ENCODE assay signal across 16 cellular contexts in the genomic region with DNA sequence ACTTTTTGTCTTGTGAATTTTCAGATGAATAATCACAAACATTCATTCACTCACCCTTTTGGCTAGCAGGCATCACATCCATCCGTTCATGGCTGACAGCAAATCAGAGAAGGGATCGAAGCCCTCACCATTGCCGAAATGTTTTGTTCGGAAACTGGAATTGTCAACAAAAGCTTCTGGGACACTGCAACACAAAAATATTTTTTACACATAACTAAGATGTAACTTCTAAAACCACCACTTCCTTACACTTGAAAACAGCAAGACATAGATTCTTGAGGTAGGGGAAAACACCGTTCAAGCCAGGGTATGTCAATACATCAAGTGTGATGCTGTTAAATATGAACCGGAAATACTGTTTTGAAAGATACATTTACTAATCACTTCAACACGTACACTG.
A peak's percentile ranks its signal among the peaks of the same experiment; 100 is the strongest.
DNase-seq lines count a peak whose midpoint lies in the region; ATAC-seq and TF ChIP-seq lines count a peak whose summit lies in the region.
"Had no signal": no experiment of that assay in that cellular context is flagged by ENCODE, and none has a peak within 500 bp of the region (broad histone marks: within the 10 kb centered on the region; RNA-seq: fewer than 3 reads in every experiment).

No MANE protein-coding gene starts in this region.

- DNase-seq in activated CD8-positive, alpha-beta memory T cell treated with anti-CD3 and anti-CD28 coated beads, Interleukin-2, amount 10 ng/mL, durations not matched to agents 7 days and 5 days: no peak
- DNase-seq in activated CD8-positive, alpha-beta memory T cell treated with anti-CD3 and anti-CD28 coated beads, Interleukin-2, amount 50 U/mL, for 48 hours: no peak
- DNase-seq in T-helper 1 cell (peak in 4 of 5 donors; percentile 11 to 67 (median 30)), natural killer cell (no peak), amygdala (lab: John Stamatoyannopoulos, UW) (no peak)
- no peak for DNase-seq in activated naive CD8-positive, alpha-beta T cell treated with anti-CD3 and anti-CD28 coated beads, Interleukin-2, amount 10 ng/mL, durations not matched to agents 7 days and 5 days
- DNase-seq: Caco-2, dorsolateral prefrontal cortex, KG1, lower lobe of right lung, NCI-H1092 treated with DMSO at 0.1 percent for 48 hours, PC-3 had no signal

- peak overlapping the region; percentile 64 for H3K4me3 Mint-ChIP-seq in activated CD8-positive, alpha-beta memory T cell treated with anti-CD3 and anti-CD28 coated beads, Interleukin-2, amount 10 ng/mL, durations not matched to agents 7 days and 5 days
- H3K4me3 Mint-ChIP-seq in activated naive CD8-positive, alpha-beta T cell treated with anti-CD3 and anti-CD28 coated beads, Interleukin-2, amount 10 ng/mL, durations not matched to agents 7 days and 5 days: peak overlapping the region; percentile 87
- H3K4me3 Mint-ChIP-seq in natural killer cell: peak overlapping the region; percentile 80
- H3K4me3 Mint-ChIP-seq: GM23338, neural crest cell had no signal

- ATAC-seq in activated CD8-positive, alpha-beta memory T cell treated with anti-CD3 and anti-CD28 coated beads, Interleukin-2, amount 10 ng/mL, durations not matched to agents 7 days and 5 days: peak; percentile 63
- peak; percentile 51 for ATAC-seq in activated naive CD8-positive, alpha-beta T cell treated with anti-CD3 and anti-CD28 coated beads, Interleukin-2, amount 10 ng/mL, durations not matched to agents 7 days and 5 days (ENCODE audit: low read depth)
- peak; percentile 79 to 92 (median 91) for ATAC-seq in natural killer cell
- no peak for ATAC-seq in HG03521 (IDR thresholded peaks at IDR 0.05; ENCODE audit: unreplicated experiment)
- no peak for ATAC-seq in GM19351 (IDR thresholded peaks at IDR 0.05; ENCODE audit: unreplicated experiment)
- ATAC-seq: GM23338, lower lobe of right lung, PC-3 had no signal

- no peak for TF ChIP-seq CTCF in natural killer cell (IDR thresholded peaks at IDR 0.05)

- CTCF ChIA-PET in activated CD8-positive, alpha-beta memory T cell treated with anti-CD3 and anti-CD28 coated beads, Interleukin-2, amount 10 ng/mL, durations not matched to agents 7 days and 5 days (lab: Charles Lee): no interaction called here

- H3K36me3 Mint-ChIP-seq in activated CD8-positive, alpha-beta memory T cell treated with anti-CD3 and anti-CD28 coated beads, Interleukin-2, amount 10 ng/mL, durations not matched to agents 7 days and 5 days: peaks cover 27% of the 10 kb centered on the region
- H3K36me3 Mint-ChIP-seq in activated naive CD8-positive, alpha-beta T cell treated with anti-CD3 and anti-CD28 coated beads, Interleukin-2, amount 10 ng/mL, durations not matched to agents 7 days and 5 days: peaks cover 22% of the 10 kb centered on the region
- no peaks in the 10 kb centered on the region for H3K36me3 Mint-ChIP-seq in natural killer cell

- H3K27me3 Mint-ChIP-seq in activated CD8-positive, alpha-beta memory T cell treated with anti-CD3 and anti-CD28 coated beads, Interleukin-2, amount 10 ng/mL, durations not matched to agents 7 days and 5 days: no peaks in the 10 kb centered on the region
- no peaks in the 10 kb centered on the region for H3K27me3 Mint-ChIP-seq in activated naive CD8-positive, alpha-beta T cell treated with anti-CD3 and anti-CD28 coated beads, Interleukin-2, amount 10 ng/mL, durations not matched to agents 7 days and 5 days
- H3K27me3 Mint-ChIP-seq in natural killer cell (ENCODE audit: low read depth in 2 of 2): no peaks in the 10 kb centered on the region

- intact Hi-C loops in natural killer cell (cut with micrococcal nuclease): loop anchor here (1.0 to 10.0 kb wide), 7 partner anchors 38 to 431 kb away; a partner anchor contains a TSS

- peak overlapping the region; percentile 88 for H3K27ac Mint-ChIP-seq in activated CD8-positive, alpha-beta memory T cell treated with anti-CD3 and anti-CD28 coated beads, Interleukin-2, amount 10 ng/mL, durations not matched to agents 7 days and 5 days
- peak overlapping the region; percentile 98 for H3K27ac Mint-ChIP-seq in activated naive CD8-positive, alpha-beta T cell treated with anti-CD3 and anti-CD28 coated beads, Interleukin-2, amount 10 ng/mL, durations not matched to agents 7 days and 5 days
- peak overlapping the region; percentile 86 to 95 for H3K27ac Mint-ChIP-seq in natural killer cell
- H3K27ac Mint-ChIP-seq: GM23338 had no signal

- peaks cover 12% of the 10 kb centered on the region for H3K9me3 Mint-ChIP-seq in activated CD8-positive, alpha-beta memory T cell treated with anti-CD3 and anti-CD28 coated beads, Interleukin-2, amount 10 ng/mL, durations not matched to agents 7 days and 5 days (ENCODE audit: low read depth)
- peaks cover 5% of the 10 kb centered on the region for H3K9me3 Mint-ChIP-seq in activated naive CD8-positive, alpha-beta T cell treated with anti-CD3 and anti-CD28 coated beads, Interleukin-2, amount 10 ng/mL, durations not matched to agents 7 days and 5 days
- peaks cover 0 to 2% of the 10 kb centered on the region in 2 donors for H3K9me3 Mint-ChIP-seq in natural killer cell

- peaks cover 61% of the 10 kb centered on the region for H3K4me1 Mint-ChIP-seq in activated CD8-positive, alpha-beta memory T cell treated with anti-CD3 and anti-CD28 coated beads, Interleukin-2, amount 10 ng/mL, durations not matched to agents 7 days and 5 days
- H3K4me1 Mint-ChIP-seq in activated naive CD8-positive, alpha-beta T cell treated with anti-CD3 and anti-CD28 coated beads, Interleukin-2, amount 10 ng/mL, durations not matched to agents 7 days and 5 days: peaks cover 72% of the 10 kb centered on the region
- H3K4me1 Mint-ChIP-seq in natural killer cell: peaks cover 57 to 66% of the 10 kb centered on the region in 2 donors

- POLR2A ChIA-PET in activated naive CD8-positive, alpha-beta T cell treated with anti-CD3 and anti-CD28 coated beads, Interleukin-2, amount 10 ng/mL, durations not matched to agents 7 days and 5 days (lab: Charles Lee): interaction anchor here (1.2 to 1.6 kb wide), 2 partner anchors 11 to 39 kb away, joined by 3 to 4 read pairs; no protein-coding TSS in a partner anchor

Comparison
In these comparisons a context has a peak if more than half of its experiments do, and no peak if none do; other contexts are left out.
1. ATAC-seq: peak in activated CD8-positive, alpha-beta memory T cell treated with anti-CD3 and anti-CD28 coated beads, Interleukin-2, amount 10 ng/mL, durations not matched to agents 7 days and 5 days (single experiment), activated naive CD8-positive, alpha-beta T cell treated with anti-CD3 and anti-CD28 coated beads, Interleukin-2, amount 10 ng/mL, durations not matched to agents 7 days and 5 days (single experiment) and natural killer cell (3 of 3); none in HG03521 (single experiment) and GM19351 (single experiment).
2. DNase-seq: peak in T-helper 1 cell (4 of 5); none in activated CD8-positive, alpha-beta memory T cell treated with anti-CD3 and anti-CD28 coated beads, Interleukin-2, amount 10 ng/mL, durations not matched to agents 7 days and 5 days (single experiment), activated CD8-positive, alpha-beta memory T cell treated with anti-CD3 and anti-CD28 coated beads, Interleukin-2, amount 50 U/mL, for 48 hours (single experiment), activated naive CD8-positive, alpha-beta T cell treated with anti-CD3 and anti-CD28 coated beads, Interleukin-2, amount 10 ng/mL, durations not matched to agents 7 days and 5 days (single experiment), natural killer cell (single experiment) and amygdala (0 of 56).
3. Peak in every context shown above with its lines, with median percentiles within 50 percentile points of each other: H3K27ac Mint-ChIP-seq and H3K4me3 Mint-ChIP-seq.